17 cellular contexts compared by ENCODE assay signal in the genomic region with DNA sequence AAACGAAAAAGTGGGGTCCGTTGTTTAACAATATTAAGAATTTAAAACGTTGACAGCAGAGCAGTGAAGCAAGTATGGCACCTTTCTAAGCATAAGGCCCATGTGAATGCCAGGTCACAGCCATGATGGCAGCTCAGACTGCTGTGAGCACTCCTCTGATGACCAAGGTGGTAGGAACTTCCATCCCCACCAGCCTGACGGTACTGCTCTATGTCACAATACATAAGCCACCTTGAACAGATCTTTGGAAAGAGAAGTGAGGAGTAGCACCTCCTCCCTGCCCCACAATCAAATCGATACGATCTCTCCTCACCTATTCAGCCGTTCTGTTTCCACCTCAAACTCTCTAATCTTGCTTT.
"Had no signal": no experiment of that assay in that cellular context is flagged by ENCODE, and none has a peak within 500 bp of the region (broad histone marks: within the 10 kb centered on the region; RNA-seq: fewer than 3 reads in every experiment).

No MANE protein-coding gene starts in this region.

- H3K36me3 Mint-ChIP-seq: activated naive CD8-positive, alpha-beta T cell treated with anti-CD3 and anti-CD28 coated beads for 36 hours; natural killer cell; stimulated activated memory B cell treated with anti-CD40 and anti-IgM and Interleukin-4, amounts not matched to agents 10 μg/mL and 1 μg/mL and 100 μg/mL, for 72 hours had no signal

- H3K4me3 ChIP-seq: mucosa of descending colon, sigmoid colon, thyroid gland, uterus had no signal

- ATAC-seq: activated T-cell treated with anti-CD3 and anti-CD28 coated beads, Interleukin-2, amount 50 U/mL, for 72 hours; left colon; mucosa of descending colon; natural killer cell; WTC11 had no signal

- H3K27me3 Mint-ChIP-seq: activated naive CD8-positive, alpha-beta T cell treated with anti-CD3 and anti-CD28 coated beads for 36 hours had no signal

- H3K4me3 Mint-ChIP-seq: activated naive CD8-positive, alpha-beta T cell treated with anti-CD3 and anti-CD28 coated beads for 36 hours; activated T-cell treated with anti-CD3 and anti-CD28 coated beads, Interleukin-2, amount 50 U/mL, for 72 hours; natural killer cell; stimulated activated memory B cell treated with anti-CD40 and anti-IgM and Interleukin-4, amounts not matched to agents 10 μg/mL and 1 μg/mL and 100 μg/mL, for 72 hours; T-helper 1 cell treated with Interleukin-12 subunit alpha and Interleukin-12 subunit beta and Interleukin-4 antibody, amounts not matched to agents 30 μg/mL and 1 μg/mL, for 36 hours; WTC11 had no signal

- H3K4me1 ChIP-seq: sigmoid colon, uterus had no signal

- H3K9me3 ChIP-seq: mucosa of descending colon, sigmoid colon, thyroid gland, uterus had no signal

- H3K27ac ChIP-seq: sigmoid colon, thyroid gland, uterus had no signal

- H3K4me1 Mint-ChIP-seq: activated naive CD8-positive, alpha-beta T cell treated with anti-CD3 and anti-CD28 coated beads for 36 hours; natural killer cell; stimulated activated memory B cell treated with anti-CD40 and anti-IgM and Interleukin-4, amounts not matched to agents 10 μg/mL and 1 μg/mL and 100 μg/mL, for 72 hours had no signal

- H3K27me3 ChIP-seq: sigmoid colon, thyroid gland, uterus had no signal

- DNase-seq: activated CD4-positive, alpha-beta T cell treated with anti-CD3 and anti-CD28 coated beads for 48 hours; activated CD8-positive, alpha-beta memory T cell treated with anti-CD3 and anti-CD28 coated beads, Interleukin-2, amount 50 U/mL, for 48 hours; activated gamma-delta T cell treated with Interleukin-2 at 50 U/mL for 16 hours; activated naive CD8-positive, alpha-beta T cell treated with anti-CD3 and anti-CD28 coated beads for 36 hours; activated T-cell treated with anti-CD3 and anti-CD28 coated beads, Interleukin-2, amount 50 U/mL, for 72 hours; cerebellar nuclear complex; effector CD8-positive, alpha-beta T cell; left colon; mucosa of descending colon; natural killer cell; occipital lobe; sigmoid colon; uterus had no signal

- H3K27ac Mint-ChIP-seq: activated naive CD8-positive, alpha-beta T cell treated with anti-CD3 and anti-CD28 coated beads for 36 hours; activated T-cell treated with anti-CD3 and anti-CD28 coated beads, Interleukin-2, amount 50 U/mL, for 72 hours; natural killer cell; stimulated activated memory B cell treated with anti-CD40 and anti-IgM and Interleukin-4, amounts not matched to agents 10 μg/mL and 1 μg/mL and 100 μg/mL, for 72 hours; T-helper 1 cell treated with Interleukin-12 subunit alpha and Interleukin-12 subunit beta and Interleukin-4 antibody, amounts not matched to agents 30 μg/mL and 1 μg/mL, for 36 hours; WTC11 had no signal

- H3K36me3 ChIP-seq: thyroid gland, uterus had no signal
